ENCODE assay signal across 10 cellular contexts in the genomic region with DNA sequence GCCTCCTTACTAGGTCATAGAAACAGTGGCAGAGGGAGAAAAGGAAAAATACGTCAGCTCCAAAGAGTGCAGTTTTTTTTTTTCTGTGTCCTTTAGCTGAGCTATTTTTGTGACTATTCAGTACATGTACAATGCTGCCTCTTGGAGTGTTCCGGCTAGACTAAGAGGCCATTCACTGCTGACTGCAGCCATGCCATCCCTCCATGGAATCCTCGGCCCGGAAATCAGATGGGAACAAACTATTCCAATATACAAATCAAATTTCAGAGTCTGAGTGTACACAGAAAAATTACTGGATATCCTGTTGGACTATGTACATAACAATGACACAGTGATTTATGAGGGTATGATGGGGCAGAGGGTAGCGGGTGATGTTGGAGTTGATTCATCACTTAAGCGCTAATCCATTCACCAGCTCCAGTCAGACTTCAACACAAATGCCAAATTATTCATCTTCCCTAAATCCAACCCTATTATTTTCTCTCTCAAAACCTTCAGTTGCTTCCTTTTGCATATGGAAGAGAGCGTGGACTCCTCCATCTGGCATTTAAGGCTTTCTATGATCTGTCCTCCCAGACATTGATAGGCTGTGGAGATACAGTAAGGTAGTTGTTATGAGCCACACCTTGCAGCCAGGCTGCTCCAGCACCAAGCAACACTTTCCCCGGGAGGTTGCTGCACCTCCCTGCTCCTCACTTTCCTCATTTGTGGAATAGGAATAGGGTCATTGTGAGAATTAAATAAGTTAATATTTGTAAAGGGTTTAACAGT.
A peak's percentile ranks its signal among the peaks of the same experiment; 100 is the strongest.
DNase-seq lines count a peak whose midpoint lies in the region; FAIRE-seq and TF ChIP-seq lines count a peak whose summit lies in the region.
"Had no signal": no experiment of that assay in that cellular context is flagged by ENCODE, and none has a peak within 500 bp of the region (broad histone marks: within the 10 kb centered on the region; RNA-seq: fewer than 3 reads in every experiment).

No MANE protein-coding gene starts in this region.

- H3K9me3 Mint-ChIP-seq in osteocyte (ENCODE audit: unreplicated experiment): no peaks in the 10 kb centered on the region

- H3K4me1 Mint-ChIP-seq in osteocyte (ENCODE audit: unreplicated experiment): peaks cover 30% of the 10 kb centered on the region

- no peaks in the 10 kb centered on the region for H3K27me3 Mint-ChIP-seq in osteocyte (ENCODE audit: unreplicated experiment)

- TF ChIP-seq POLR2A in erythroblast (IDR thresholded peaks at IDR 0.05; ENCODE audit: low read length): no peak
- no peak for TF ChIP-seq POLR2A in GM12891 (IDR thresholded peaks at IDR 0.05; ENCODE audit: low read depth, low read length)

- no peak overlapping the region for H3K27ac Mint-ChIP-seq in osteocyte (ENCODE audit: unreplicated experiment)

- H3K4me3 ChIP-seq in fibroblast of pulmonary artery (replicated peaks; ENCODE audit: low read depth, low read length): no peak overlapping the region

- peak overlapping the region; percentile 49; the same call in 1 of the 2 replicates for H3K27ac ChIP-seq in C4-2B

- no peaks in the 10 kb centered on the region for H3K36me3 Mint-ChIP-seq in osteocyte (ENCODE audit: unreplicated experiment)

- TF ChIP-seq CTCF in C4-2B (conservative IDR thresholded peaks at IDR 0.05) (no peak), fibroblast of pulmonary artery (IDR thresholded peaks at IDR 0.05; ENCODE audit: low read length, missing control alignments) (no peak), osteocyte (IDR thresholded peaks at IDR 0.05) (no peak)

- DNase-seq in RKO (ENCODE audit: low spot score): peak; percentile 97
- peak; percentile 77 for DNase-seq in fibroblast of pulmonary artery (ENCODE audit: low read depth)
- no peak for DNase-seq in osteocyte (ENCODE audit: extremely low spot score, unreplicated experiment)
- no peak for DNase-seq in activated CD4-positive, CD25-positive, alpha-beta regulatory T cell treated with anti-CD3 and anti-CD28 coated beads, Interleukin-2, amount 50 U/mL, for 72 hours
- DNase-seq in NOMO-1 treated with DMSO at 0.1 percent for 48 hours (lab: John Stamatoyannopoulos, UW; ENCODE audit: unreplicated experiment): no peak
- DNase-seq in erythroblast (lab: John Stamatoyannopoulos, UW): no peak
- DNase-seq in GM12891 (ENCODE audit: insufficient read length, low spot score): no peak
- DNase-seq: activated effector memory CD4-positive, alpha-beta T cell treated with anti-CD3 and anti-CD28 coated beads, Interleukin-2, amount 50 U/mL, for 16 hours; NCI-H526 had no signal

- FAIRE-seq in GM12891 (lab: Jason Lieb, UNC): no peak

- H3K4me3 Mint-ChIP-seq in osteocyte (ENCODE audit: unreplicated experiment): peak overlapping the region; percentile 23

TF ChIP-seq in GM12891, 5 proteins besides CTCF, POLR2A, EP300 and RAD21:
- TF ChIP-seq TAF1 (IDR thresholded peaks at IDR 0.05; ENCODE audit: low read depth, low read length) (no peak), SPI1 (IDR thresholded peaks at IDR 0.05; ENCODE audit: low read depth, low read length) (no peak), POU2F2 (IDR thresholded peaks at IDR 0.05; ENCODE audit: low read depth, low read length) (no peak), POLR2AphosphoS5 (IDR thresholded peaks at IDR 0.05; ENCODE audit: low read depth, low read length) (no peak), PAX5 (IDR thresholded peaks at IDR 0.05; ENCODE audit: insufficient read depth, low read length, severe bottlenecking) (no peak)

Comparison
In these comparisons a context has a peak if more than half of its experiments do, and no peak if none do; other contexts are left out.
1. DNase-seq: peak in RKO (single experiment) and fibroblast of pulmonary artery (single experiment); none in osteocyte (single experiment), activated CD4-positive, CD25-positive, alpha-beta regulatory T cell treated with anti-CD3 and anti-CD28 coated beads, Interleukin-2, amount 50 U/mL, for 72 hours (single experiment), NOMO-1 treated with DMSO at 0.1 percent for 48 hours (single experiment), erythroblast (0 of 2) and GM12891 (single experiment).